19 cellular contexts compared by ENCODE assay signal in genomic region chr14:95220663-95221231, GRCh38.
DNase-seq lines count a peak whose midpoint lies in the region; ATAC-seq and TF ChIP-seq lines count a peak whose summit lies in the region.
"Had no signal": no experiment of that assay in that cellular context is flagged by ENCODE, and none has a peak within 500 bp of the region (broad histone marks: within the 10 kb centered on the region; RNA-seq: fewer than 3 reads in every experiment).

No MANE protein-coding gene starts in this region.

- H3K4me1 ChIP-seq in body of pancreas (peaks cover 44% of the 10 kb centered on the region), left lung (no peaks in the 10 kb centered on the region), sigmoid colon (peaks cover 0 to 15% (median 8%) of the 10 kb centered on the region in 4 donors)

- H3K27me3 Mint-ChIP-seq in HFFc6 (ENCODE audit: insufficient read depth) = peaks cover 4% of the 10 kb centered on the region
- H3K27me3 Mint-ChIP-seq in T-helper 2 cell treated with Interferon-gamma antibody and Interleukin-4, amounts not matched to agents 5 μg/mL and 100 μg/mL, for 36 hours (ENCODE audit: low read depth) = no peaks in the 10 kb centered on the region

- TF ChIP-seq CTCF in HFFc6 (IDR thresholded peaks at IDR 0.05) = no peak
- TF ChIP-seq CTCF in body of pancreas (IDR thresholded peaks at IDR 0.05) = no peak
- TF ChIP-seq CTCF in left lung (IDR thresholded peaks at IDR 0.05) = no peak
- no peak for TF ChIP-seq CTCF in sigmoid colon (IDR thresholded peaks at IDR 0.05)

- H3K9me3 ChIP-seq in body of pancreas (no peaks in the 10 kb centered on the region), left lung (no peaks in the 10 kb centered on the region), sigmoid colon (no peaks in the 10 kb centered on the region)
- H3K9me3 ChIP-seq: heart right ventricle had no signal

- H3K27ac Mint-ChIP-seq in HFFc6 = no peak overlapping the region
- H3K27ac Mint-ChIP-seq in T-helper 2 cell treated with Interferon-gamma antibody and Interleukin-4, amounts not matched to agents 5 μg/mL and 100 μg/mL, for 36 hours = no peak overlapping the region
- H3K27ac Mint-ChIP-seq: natural killer cell had no signal

- H3K4me3 ChIP-seq in body of pancreas (no peak overlapping the region), left lung (no peak overlapping the region), sigmoid colon (no peak overlapping the region)
- H3K4me3 ChIP-seq: heart right ventricle, skin epidermis had no signal

- 58 to 62% methylated on average over 8 to 11 of the region's 11 CpGs for WGBS in body of pancreas, 2 donors
- WGBS in sigmoid colon, 2 donors = 77 to 95% methylated on average over 11 of the region's 11 CpGs

- TF ChIP-seq POLR2A in body of pancreas (IDR thresholded peaks at IDR 0.05) (no peak), sigmoid colon (IDR thresholded peaks at IDR 0.05) (no peak)

- H3K27ac ChIP-seq in body of pancreas = peak overlapping the region; percentile 34 to 71 (median 58)
- no peak overlapping the region for H3K27ac ChIP-seq in left lung
- H3K27ac ChIP-seq in sigmoid colon = no peak overlapping the region
- H3K27ac ChIP-seq: heart right ventricle, KMS-11, skin epidermis had no signal

- H3K36me3 Mint-ChIP-seq in HFFc6 (ENCODE audit: low read depth) = no peaks in the 10 kb centered on the region
- no peaks in the 10 kb centered on the region for H3K36me3 Mint-ChIP-seq in T-helper 2 cell treated with Interferon-gamma antibody and Interleukin-4, amounts not matched to agents 5 μg/mL and 100 μg/mL, for 36 hours (ENCODE audit: low read depth)
- H3K36me3 Mint-ChIP-seq: natural killer cell had no signal

- DNase-seq in HFFc6 (no peak), body of pancreas (peak in 2 of 4 donors; percentile 12 to 44), left lung (no peak), sigmoid colon (peak; percentile 44), foreskin melanocyte (no peak)
- DNase-seq in stimulated activated CD4-positive, alpha-beta T cell treated with anti-CD3 and anti-CD28 coated beads, Interleukin-1b, Interleukin-23, amount 100 ng/mL, for 48 hours = no peak
- DNase-seq in T-helper 2 cell treated with Interferon-gamma antibody and Interleukin-4, amounts not matched to agents 5 μg/mL and 100 μg/mL, for 36 hours (ENCODE audit: low spot score) = no peak
- DNase-seq: activated gamma-delta T cell; AML-193; DMS153; heart right ventricle; natural killer cell; NCI-H1417; NCI-H345; stimulated activated naive CD8-positive, alpha-beta T cell treated with anti-CD3 and anti-CD28 coated beads, Interleukin-15, Interleukin-2, amounts not matched to agents 100 U/mL and 50 U/mL, for 24 hours had no signal

- H3K36me3 ChIP-seq in body of pancreas (replicated peaks in 1 of 2; ENCODE audit: insufficient read depth in 1 of 2, low read depth in 2 of 2) (no peaks in the 10 kb centered on the region), left lung (peaks cover 0 to 5% of the 10 kb centered on the region in 2 donors), sigmoid colon (no peaks in the 10 kb centered on the region)

- H3K4me3 Mint-ChIP-seq in HFFc6 = peak overlapping the region; percentile 71; the same call in 1 of the 2 replicates
- no peak overlapping the region for H3K4me3 Mint-ChIP-seq in T-helper 2 cell treated with Interferon-gamma antibody and Interleukin-4, amounts not matched to agents 5 μg/mL and 100 μg/mL, for 36 hours
- H3K4me3 Mint-ChIP-seq: central memory CD8-positive, alpha-beta T cell; natural killer cell had no signal

- H3K27me3 ChIP-seq in body of pancreas (no peaks in the 10 kb centered on the region), left lung (no peaks in the 10 kb centered on the region), sigmoid colon (no peaks in the 10 kb centered on the region)

- no peak for TF ChIP-seq EP300 in sigmoid colon (IDR thresholded peaks at IDR 0.05)

- H3K4me1 Mint-ChIP-seq in HFFc6 (ENCODE audit: low read depth) = peaks cover 26% of the 10 kb centered on the region
- H3K4me1 Mint-ChIP-seq in T-helper 2 cell treated with Interferon-gamma antibody and Interleukin-4, amounts not matched to agents 5 μg/mL and 100 μg/mL, for 36 hours (ENCODE audit: low read depth) = no peaks in the 10 kb centered on the region
- H3K4me1 Mint-ChIP-seq: central memory CD8-positive, alpha-beta T cell; natural killer cell had no signal

- H3K9me3 Mint-ChIP-seq in HFFc6 = no peaks in the 10 kb centered on the region; the same call in 1 of the 2 replicates
- H3K9me3 Mint-ChIP-seq in T-helper 2 cell treated with Interferon-gamma antibody and Interleukin-4, amounts not matched to agents 5 μg/mL and 100 μg/mL, for 36 hours = no peaks in the 10 kb centered on the region
- H3K9me3 Mint-ChIP-seq: central memory CD8-positive, alpha-beta T cell; natural killer cell had no signal

- ATAC-seq in body of pancreas = peak; percentile 53
- peak; percentile 26 for ATAC-seq in left lung
- ATAC-seq in HG02970 (IDR thresholded peaks at IDR 0.05; ENCODE audit: low FRiP score, unreplicated experiment) = no peak
- ATAC-seq: heart right ventricle; natural killer cell; stimulated activated naive CD8-positive, alpha-beta T cell treated with anti-CD3 and anti-CD28 coated beads, Interleukin-15, Interleukin-2, amounts not matched to agents 100 U/mL and 50 U/mL, for 24 hours had no signal

- intact Hi-C loops in body of pancreas (cut with DNase I) = no loop called here
- intact Hi-C loops in left lung (cut with DNase I) = no loop called here
- intact Hi-C loops in sigmoid colon (cut with DNase I) = no loop called here

Comparison
In these comparisons a context has a peak if more than half of its experiments do, and no peak if none do; other contexts are left out.
1. H3K27ac ChIP-seq: peak in body of pancreas (4 of 4); none in left lung (0 of 2) and sigmoid colon (0 of 4).